Comparison of ENCODE assay signal across 34 cellular contexts in the genomic region with DNA sequence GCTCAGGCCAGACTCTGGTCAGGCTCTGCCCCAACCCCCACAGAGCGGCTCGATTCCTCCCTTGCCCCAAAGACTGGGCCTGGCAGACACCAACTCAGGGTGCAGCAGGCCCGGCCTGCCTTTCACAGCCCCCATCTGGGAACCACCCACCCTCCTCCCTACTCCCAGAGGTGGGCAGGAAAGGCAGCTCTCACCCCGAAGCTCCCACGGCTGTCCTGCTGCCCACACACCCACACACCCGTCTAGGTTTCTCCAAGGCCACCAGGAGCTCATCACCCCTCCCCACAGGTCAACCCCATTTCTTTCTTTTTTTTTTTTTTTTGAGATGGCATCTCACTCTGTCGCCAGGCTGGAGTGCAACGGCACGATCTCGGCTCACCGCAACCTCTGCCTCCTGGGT. TPM values are rescaled to one million over a fixed set of nuclear protein-coding genes. Genes with fewer than 3 reads are reported as not detected.
"Had no signal": no experiment of that assay in that cellular context is flagged by ENCODE, and none has a peak within 500 bp of the region (broad histone marks: within the 10 kb centered on the region; RNA-seq: fewer than 3 reads in every experiment).

No MANE protein-coding gene starts in this region.

- ATAC-seq: activated CD4-positive, alpha-beta T cell treated with anti-CD3 and anti-CD28 coated beads for 36 hours; activated CD8-positive, alpha-beta memory T cell treated with anti-CD3 and anti-CD28 coated beads, Interleukin-2, amount 10 ng/mL, durations not matched to agents 7 days and 5 days; activated CD8-positive, alpha-beta T cell treated with anti-CD3 and anti-CD28 coated beads, Interleukin-2, amount 10 ng/mL, durations not matched to agents 7 days and 5 days; activated naive CD8-positive, alpha-beta T cell treated with anti-CD3 and anti-CD28 coated beads, Interleukin-2, amount 50 U/mL, for 24 hours; body of pancreas; effector memory CD8-positive, alpha-beta T cell; foreskin keratinocyte; gastrocnemius medialis; heart right ventricle had no signal

- H3K27me3 ChIP-seq: adrenal gland, body of pancreas, esophagus muscularis mucosa, foreskin keratinocyte, gastrocnemius medialis, heart right ventricle had no signal

- DNase-seq: activated CD4-positive, alpha-beta memory T cell treated with anti-CD3 and anti-CD28 coated beads for 36 hours; activated CD4-positive, alpha-beta T cell treated with anti-CD3 and anti-CD28 coated beads for 36 hours; activated CD4-positive, alpha-beta T cell treated with anti-CD3 and anti-CD28 coated beads, Interleukin-2, amount 10 ng/mL, durations not matched to agents 24 days and 14 days; activated CD4-positive, CD25-positive, alpha-beta regulatory T cell; activated CD4-positive, CD25-positive, alpha-beta regulatory T cell treated with anti-CD3 and anti-CD28 coated beads, Interleukin-2, amount 50 U/mL, for 72 hours; activated CD8-positive, alpha-beta memory T cell treated with anti-CD3 and anti-CD28 coated beads, Interleukin-2, amount 10 ng/mL, durations not matched to agents 7 days and 5 days; activated CD8-positive, alpha-beta memory T cell treated with anti-CD3 and anti-CD28 coated beads, Interleukin-2, amount 50 U/mL, for 4 hours; activated CD8-positive, alpha-beta T cell treated with anti-CD3 and anti-CD28 coated beads, Interleukin-2, amount 10 ng/mL, durations not matched to agents 7 days and 5 days; activated effector memory CD4-positive, alpha-beta T cell treated with anti-CD3 and anti-CD28 coated beads, Interleukin-2, amount 50 U/mL, for 16 hours; activated naive CD4-positive, alpha-beta T cell treated with anti-CD3 and anti-CD28 coated beads for 36 hours; activated naive CD8-positive, alpha-beta T cell treated with anti-CD3 and anti-CD28 coated beads for 36 hours; activated naive CD8-positive, alpha-beta T cell treated with anti-CD3 and anti-CD28 coated beads, Interleukin-2, amount 50 U/mL, for 24 hours; activated T-cell treated with anti-CD3 and anti-CD28 coated beads, Interleukin-2, amount 50 U/mL, for 1 hour; activated T-cell treated with anti-CD3 and anti-CD28 coated beads, Interleukin-2, amount 50 U/mL, for 48 hours; adrenal gland; amygdala; aorta; body of pancreas; caudate nucleus; cortex of kidney; dermis blood vessel endothelial cell; effector CD4-positive, alpha-beta T cell; effector memory CD8-positive, alpha-beta T cell; erythroblast; gastrocnemius medialis; glutamatergic neuron; heart right ventricle; T1000 had no signal

- H3K9me3 ChIP-seq: adrenal gland, body of pancreas, esophagus muscularis mucosa, gastrocnemius medialis, heart right ventricle had no signal

- H3K27ac ChIP-seq: adrenal gland, body of pancreas, esophagus muscularis mucosa, foreskin keratinocyte, gastrocnemius medialis, heart right ventricle had no signal

- H3K4me3 ChIP-seq: adrenal gland, body of pancreas, esophagus muscularis mucosa, gastrocnemius medialis, heart right ventricle had no signal

RNA-seq across cellular contexts. Expression of a gene that starts 53.7 kb away (rescaled TPM):
- total RNA-seq: activated CD4-positive, alpha-beta memory T cell treated with anti-CD3 and anti-CD28 coated beads for 36 hours; activated CD4-positive, alpha-beta T cell treated with anti-CD3 and anti-CD28 coated beads for 36 hours; activated CD4-positive, alpha-beta T cell treated with anti-CD3 and anti-CD28 coated beads, Interleukin-2, amount 10 ng/mL, durations not matched to agents 24 days and 14 days; activated CD8-positive, alpha-beta memory T cell treated with anti-CD3 and anti-CD28 coated beads for 36 hours; activated CD8-positive, alpha-beta memory T cell treated with anti-CD3 and anti-CD28 coated beads, Interleukin-2, amount 10 ng/mL, durations not matched to agents 7 days and 5 days; activated CD8-positive, alpha-beta T cell treated with anti-CD3 and anti-CD28 coated beads, Interleukin-2, amount 10 ng/mL, durations not matched to agents 7 days and 5 days; activated naive CD4-positive, alpha-beta T cell treated with anti-CD3 and anti-CD28 coated beads for 36 hours; activated naive CD8-positive, alpha-beta T cell treated with anti-CD3 and anti-CD28 coated beads for 36 hours; activated T-helper 1 cell treated with anti-CD3 and anti-CD28 coated beads, Interleukin-12 subunit alpha, Interleukin-12 subunit beta, Interleukin-2, Interleukin-4 antibody, amounts not matched to agents 30 ng/mL and 10 ng/mL and 1 ng/mL, durations not matched to agents 14 hours and 24 hours and 36 hours; activated T-helper 2 cell treated with anti-CD3 and anti-CD28 coated beads, Interferon-gamma antibody, Interleukin-2, Interleukin-4, amounts not matched to agents 10 μg/mL and 5 μg/mL and 100 μg/mL, durations not matched to agents 14 hours and 24 hours and 36 hours; adrenal gland; aorta; body of pancreas; chondrocyte; dermis blood vessel endothelial cell; esophagus muscularis mucosa; foreskin keratinocyte; gastrocnemius medialis; heart right ventricle had no signal
- polyA plus RNA-seq: adrenal gland, aorta, foreskin keratinocyte, heart right ventricle had no signal
